ENCODE assay signal across 18 cellular contexts in the genomic region with DNA sequence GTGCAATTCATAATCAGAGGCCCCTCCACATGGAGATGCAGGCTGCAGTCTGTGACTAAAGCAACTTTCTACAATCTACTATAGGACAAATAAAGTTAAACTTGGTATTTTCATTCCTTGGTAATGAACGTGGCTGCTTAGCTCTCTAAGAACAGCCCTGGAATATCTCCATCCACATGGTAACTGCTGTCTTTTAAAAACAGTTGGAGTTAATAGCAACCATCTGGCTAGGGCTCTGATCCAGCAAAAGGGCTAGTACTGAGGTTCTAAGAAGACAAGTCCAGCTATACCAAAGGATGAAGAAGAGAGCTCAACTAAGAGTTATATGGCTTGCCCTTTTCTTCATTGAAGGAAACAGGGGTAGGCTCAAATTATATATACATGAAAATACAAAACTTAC.
A peak's percentile ranks its signal among the peaks of the same experiment; 100 is the strongest.
DNase-seq lines count a peak whose midpoint lies in the region; ATAC-seq and TF ChIP-seq lines count a peak whose summit lies in the region.
"Had no signal": no experiment of that assay in that cellular context is flagged by ENCODE, and none has a peak within 500 bp of the region (broad histone marks: within the 10 kb centered on the region; RNA-seq: fewer than 3 reads in every experiment).

No MANE protein-coding gene starts in this region.

- no peak overlapping the region for H3K27ac ChIP-seq in hepatocyte
- H3K27ac ChIP-seq: A549 had no signal

- H3K9ac ChIP-seq in adipocyte (ENCODE audit: low read length): no peak overlapping the region

- no peaks in the 10 kb centered on the region for H3K79me2 ChIP-seq in hepatocyte

- H3K4me2 ChIP-seq in hepatocyte: no peak overlapping the region
- H3K4me2 ChIP-seq: A549 had no signal

- WGBS in hepatocyte (ENCODE audit: low lambda C conversion rate, missing lambda C conversion rate): 63% methylated on average over 1 of the region's 1 CpG

- H3K4me3 ChIP-seq in AG10803 (ENCODE audit: low read length) (no peak overlapping the region), adipocyte (ENCODE audit: low read length) (no peak overlapping the region), hepatocyte (no peak overlapping the region)
- H3K4me3 ChIP-seq: A549 had no signal

- H3K27me3 ChIP-seq in adipocyte (replicated peaks; ENCODE audit: control insufficient read depth, insufficient read depth, low read length) (no peaks in the 10 kb centered on the region), hepatocyte (no peaks in the 10 kb centered on the region)

- no peaks in the 10 kb centered on the region for H3K9me2 ChIP-seq in hepatocyte (replicated peaks; ENCODE audit: insufficient read depth)

- H2AFZ ChIP-seq in hepatocyte: no peak overlapping the region

- no peaks in the 10 kb centered on the region for H3K36me3 ChIP-seq in adipocyte (ENCODE audit: control insufficient read depth, insufficient read depth, low read length, severe bottlenecking)
- no peaks in the 10 kb centered on the region for H3K36me3 ChIP-seq in hepatocyte (replicated peaks; ENCODE audit: insufficient read depth, low read depth)

- no peak for TF ChIP-seq CTCF in AG10803 (conservative IDR thresholded peaks at IDR 0.05; ENCODE audit: low read length)
- no peak for TF ChIP-seq CTCF in hepatocyte (IDR thresholded peaks at IDR 0.05; ENCODE audit: poor library complexity)

- H3K4me1 ChIP-seq in adipocyte (ENCODE audit: control insufficient read depth, insufficient read depth, low read length) (no peaks in the 10 kb centered on the region), hepatocyte (ENCODE audit: insufficient read depth) (no peaks in the 10 kb centered on the region)
- H3K4me1 ChIP-seq: A549, Caco-2 had no signal

- no peaks in the 10 kb centered on the region for H4K20me1 ChIP-seq in hepatocyte (ENCODE audit: insufficient read depth, poor library complexity, severe bottlenecking)

- H3K9me3 ChIP-seq in adipocyte (ENCODE audit: control insufficient read depth, low read length) (no peaks in the 10 kb centered on the region), hepatocyte (ENCODE audit: low read depth) (no peaks in the 10 kb centered on the region)
- H3K9me3 ChIP-seq: A549, Caco-2 had no signal

- ATAC-seq in GM18502 (IDR thresholded peaks at IDR 0.05; ENCODE audit: poor library complexity, unreplicated experiment): no peak
- ATAC-seq: A549 had no signal

- peak; percentile 1 for DNase-seq in AG10803 (ENCODE audit: low read depth)
- peak; percentile 50 for DNase-seq in GM04504 (ENCODE audit: low read depth)
- DNase-seq in adipocyte (ENCODE audit: low read depth): peak; percentile 66
- DNase-seq in hepatocyte (ENCODE audit: low spot score): peak; percentile 4
- no peak for DNase-seq in UCSD-AML1 (lab: John Stamatoyannopoulos, UW; ENCODE audit: unreplicated experiment)
- DNase-seq in stimulated activated naive CD4-positive, alpha-beta T cell (lab: John Stamatoyannopoulos, UW): no peak
- DNase-seq in stimulated activated CD4-positive, alpha-beta T cell treated with anti-CD3 and anti-CD28 coated beads, Interleukin-4, amount 100 ng/mL, for 1 hour: no peak
- DNase-seq: Caco-2; CD4-positive, alpha-beta T cell; EL; NCI-H1436; NCI-H2029 treated with DMSO at 0.1 percent for 48 hours; NCI-H2171 treated with DMSO at 0.1 percent for 48 hours; NCI-H748 treated with DMSO at 0.1 percent for 48 hours; OCI-M1; SHP77 treated with DMSO at 0.1 percent for 48 hours had no signal

Comparison
In these comparisons a context has a peak if more than half of its experiments do, and no peak if none do; other contexts are left out.
1. DNase-seq: peak in AG10803 (single experiment), GM04504 (single experiment), adipocyte (single experiment) and hepatocyte (single experiment); none in UCSD-AML1 (single experiment), stimulated activated naive CD4-positive, alpha-beta T cell (0 of 6) and stimulated activated CD4-positive, alpha-beta T cell treated with anti-CD3 and anti-CD28 coated beads, Interleukin-4, amount 100 ng/mL, for 1 hour (single experiment).